ENCODE assay signal across 9 cellular contexts in genomic region chr2:236568922-236569592, GRCh38. TPM values are rescaled to one million over a fixed set of nuclear protein-coding genes. Genes with fewer than 3 reads are reported as not detected.
DNase-seq lines count a peak whose midpoint lies in the region; ATAC-seq, FAIRE-seq and TF ChIP-seq lines count a peak whose summit lies in the region.
"Had no signal": no experiment of that assay in that cellular context is flagged by ENCODE, and none has a peak within 500 bp of the region (broad histone marks: within the 10 kb centered on the region; RNA-seq: fewer than 3 reads in every experiment).

No MANE protein-coding gene starts in this region.

- POLR2A ChIA-PET in CD8-positive, alpha-beta memory T cell (lab: Charles Lee), result interaction anchor here (0.6 to 1.3 kb wide), 2 partner anchors 21 to 31 kb away, joined by 3 to 4 read pairs; no protein-coding TSS in a partner anchor

- TF ChIP-seq CTCF in Peyer's patch (IDR thresholded peaks at IDR 0.05) (no peak), fibroblast of lung (conservative IDR thresholded peaks at IDR 0.05 in 1 of 2, IDR thresholded peaks at IDR 0.05 in 1 of 2; ENCODE audit: low read depth in 1 of 2, low read length in 2 of 2) (no peak), pancreas (IDR thresholded peaks at IDR 0.05) (no peak)

- CTCF ChIA-PET in CD8-positive, alpha-beta memory T cell (lab: Charles Lee), result interaction anchor here (0.9 to 4.5 kb wide), 25 partner anchors 9 to 517 kb away, joined by 3 to 165 read pairs (median 8); partner anchors contain the start of gene COPS8

- H3K27me3 ChIP-seq in CD8-positive, alpha-beta memory T cell (ENCODE audit: insufficient read depth, low read length, poor library complexity, severe bottlenecking), result no peaks in the 10 kb centered on the region
- H3K27me3 ChIP-seq in Peyer's patch (no peaks in the 10 kb centered on the region), fibroblast of lung (ENCODE audit: control insufficient read depth, insufficient read depth, low read length) (peaks cover 25% of the 10 kb centered on the region), pancreas (no peaks in the 10 kb centered on the region)

- no peak for TF ChIP-seq POLR2A in Peyer's patch (IDR thresholded peaks at IDR 0.05)

- no peak for ATAC-seq in pancreas
- ATAC-seq in HG02981 (IDR thresholded peaks at IDR 0.05; ENCODE audit: unreplicated experiment), result no peak
- no peak for ATAC-seq in HG02759 (IDR thresholded peaks at IDR 0.05; ENCODE audit: unreplicated experiment)
- ATAC-seq in HG02798 (IDR thresholded peaks at IDR 0.05; ENCODE audit: poor library complexity, unreplicated experiment), result no peak

- H4K20me1 ChIP-seq in fibroblast of lung (ENCODE audit: control insufficient read depth, extremely low read depth, insufficient read depth, low read length), result no peaks in the 10 kb centered on the region

- peaks cover 3 to 15% (median 4%) of the 10 kb centered on the region in 3 donors for H3K36me3 Mint-ChIP-seq in CD8-positive, alpha-beta memory T cell

- intact Hi-C loops in pancreas (cut with DNase I), result no loop called here

- no peak overlapping the region for H3K9ac ChIP-seq in fibroblast of lung (ENCODE audit: insufficient read depth, low read length)

- FAIRE-seq in pancreas (lab: Jason Lieb, UNC), result no peak

- DNase-seq in CD8-positive, alpha-beta memory T cell, result peak in 1 of 5 donors; percentile 5
- DNase-seq in Peyer's patch, result no peak
- DNase-seq in fibroblast of lung (ENCODE audit: low read depth in 2 of 2), result no peak
- DNase-seq in pancreas, result no peak
- no peak for DNase-seq in NCI-H524 (lab: John Stamatoyannopoulos, UW)

- no peaks in the 10 kb centered on the region for H3K9me3 ChIP-seq in CD8-positive, alpha-beta memory T cell (ENCODE audit: low read length)
- H3K9me3 ChIP-seq in Peyer's patch (no peaks in the 10 kb centered on the region), fibroblast of lung (ENCODE audit: control insufficient read depth, insufficient read depth, low read depth, low read length) (no peaks in the 10 kb centered on the region), pancreas (no peaks in the 10 kb centered on the region)

- WGBS in pancreas, 2 donors, result 10 to 13% methylated on average over 11 of the region's 11 CpGs

- no peak overlapping the region for H3K27ac ChIP-seq in CD8-positive, alpha-beta memory T cell (ENCODE audit: low read depth, low read length)
- peak overlapping the region; percentile 75 to 93 (median 84) for H3K27ac ChIP-seq in Peyer's patch
- H3K27ac ChIP-seq in fibroblast of lung (ENCODE audit: insufficient read depth, low read length), result no peak overlapping the region
- H3K27ac ChIP-seq in pancreas, result peak overlapping the region; percentile 63 to 82 (median 78)

- H3K4me3 Mint-ChIP-seq in CD8-positive, alpha-beta memory T cell, result peak overlapping the region; percentile 10 to 84 (median 73)

- no peak overlapping the region for H2AFZ ChIP-seq in fibroblast of lung (ENCODE audit: low read length)

- no peaks in the 10 kb centered on the region for H3K79me2 ChIP-seq in fibroblast of lung (ENCODE audit: control insufficient read depth, insufficient read depth, low read length)

- H3K27me3 Mint-ChIP-seq in CD8-positive, alpha-beta memory T cell, result no peaks in the 10 kb centered on the region

- peaks cover 19% of the 10 kb centered on the region for H3K4me1 ChIP-seq in CD8-positive, alpha-beta memory T cell (ENCODE audit: insufficient read depth, low read length)
- peaks cover 0 to 19% (median 6%) of the 10 kb centered on the region in 4 donors for H3K4me1 ChIP-seq in Peyer's patch
- H3K4me1 ChIP-seq in fibroblast of lung (ENCODE audit: control insufficient read depth, extremely low read depth, insufficient read depth, low read length), result no peaks in the 10 kb centered on the region
- H3K4me1 ChIP-seq in pancreas, result peaks cover 0 to 11% (median 0%) of the 10 kb centered on the region in 3 donors

- no peaks in the 10 kb centered on the region for H3K9me3 Mint-ChIP-seq in CD8-positive, alpha-beta memory T cell
- H3K9me3 Mint-ChIP-seq: HFFc6 had no signal

- peak overlapping the region; percentile 8 for H3K4me2 ChIP-seq in fibroblast of lung (ENCODE audit: extremely low read depth, insufficient read depth, low read length)

- peaks cover 19 to 41% (median 20%) of the 10 kb centered on the region in 3 donors for H3K4me1 Mint-ChIP-seq in CD8-positive, alpha-beta memory T cell

- no peaks in the 10 kb centered on the region for H3K36me3 ChIP-seq in CD8-positive, alpha-beta memory T cell (ENCODE audit: insufficient read depth, low read length)
- H3K36me3 ChIP-seq in Peyer's patch, result no peaks in the 10 kb centered on the region
- H3K36me3 ChIP-seq in fibroblast of lung (ENCODE audit: control insufficient read depth, insufficient read depth, low read length), result no peaks in the 10 kb centered on the region
- H3K36me3 ChIP-seq in pancreas, result no peaks in the 10 kb centered on the region

- H3K4me3 ChIP-seq in CD8-positive, alpha-beta memory T cell (ENCODE audit: low read length), result no peak overlapping the region
- H3K4me3 ChIP-seq in Peyer's patch, result peak overlapping the region; percentile 45 to 60 (median 55)
- no peak overlapping the region for H3K4me3 ChIP-seq in fibroblast of lung (replicated peaks in 1 of 4; ENCODE audit: control extremely low read depth in 1 of 4, insufficient read depth in 1 of 4, low read depth in 3 of 4, low read length in 4 of 4)
- peak overlapping the region in 2 of 4 donors; percentile 52 to 53 for H3K4me3 ChIP-seq in pancreas

- H3K27ac Mint-ChIP-seq in CD8-positive, alpha-beta memory T cell, result peak overlapping the region in 7 of 8 donors; percentile 20 to 77 (median 63)
- H3K27ac Mint-ChIP-seq: HFFc6 had no signal

RNA-seq across cellular contexts. Expression of gene ACKR3, which starts 0.6 kb away (rescaled TPM):
- total RNA-seq in CD8-positive, alpha-beta memory T cell, result 1 to 10 TPM in 1 of 2 experiments, under 1 TPM in 1; 0.90 to 1.6 TPM
- polyA plus RNA-seq in CD8-positive, alpha-beta memory T cell, result 5.5 TPM
- 10 to 100 TPM in 3 of 4 donors, 1 to 10 TPM in 1; 6.3 to 49.5 (median 22.2) TPM for total RNA-seq in Peyer's patch
- 0.17 and 2.3 TPM in 2 replicates for total RNA-seq in fibroblast of lung
- polyA plus RNA-seq in fibroblast of lung, result 1.5 and 2.8 TPM in 2 replicates
- 0.58 and 0.63 TPM in 2 replicates for polyA plus RNA-seq in fibroblast of lung (2012)
- polyA minus RNA-seq in fibroblast of lung (ENCODE audit: low replicate concordance), result 1.2 TPM in 1 of 2 replicates, not detected in the other
- 10 to 100 TPM in 5 of 6 donors, 1 to 10 TPM in 1; 9.1 to 30.3 (median 15.6) TPM for total RNA-seq in pancreas
- polyA plus RNA-seq in pancreas, result 10 to 100 TPM in 1 of 2 donors, 1 to 10 TPM in 1; 6.2 to 12.6 TPM

Comparison
In these comparisons a context has a peak if more than half of its experiments do, and no peak if none do; other contexts are left out.
1. H3K27ac ChIP-seq: peak in Peyer's patch (4 of 4) and pancreas (4 of 4); none in CD8-positive, alpha-beta memory T cell (single experiment) and fibroblast of lung (single experiment).
2. H3K4me3 ChIP-seq: peak in Peyer's patch (4 of 4); none in CD8-positive, alpha-beta memory T cell (single experiment) and fibroblast of lung (0 of 4).